Comparison of ENCODE assay signal across 12 cellular contexts in genomic region chr19:54470276-54470887, GRCh38. TPM values are rescaled to one million over a fixed set of nuclear protein-coding genes. Genes with fewer than 3 reads are reported as not detected.
DNase-seq lines count a peak whose midpoint lies in the region; ATAC-seq, FAIRE-seq and TF ChIP-seq lines count a peak whose summit lies in the region.
"Had no signal": no experiment of that assay in that cellular context is flagged by ENCODE, and none has a peak within 500 bp of the region (broad histone marks: within the 10 kb centered on the region; RNA-seq: fewer than 3 reads in every experiment).

No MANE protein-coding gene starts in this region.

- no peaks in the 10 kb centered on the region for H3K9me3 ChIP-seq in endothelial cell of umbilical vein (replicated peaks; ENCODE audit: control insufficient read depth, insufficient read depth, low read length)

- H3K9me3 Mint-ChIP-seq in natural killer cell treated with Interleukin-12 subunit alpha and Interleukin-12 subunit beta and Interleukin-15 and Interleukin-18, amount 100 ng/mL, for 72 hours, result no peaks in the 10 kb centered on the region
- no peaks in the 10 kb centered on the region for H3K9me3 Mint-ChIP-seq in natural killer cell
- no peaks in the 10 kb centered on the region for H3K9me3 Mint-ChIP-seq in neural crest cell

- peak overlapping the region; percentile 33 for H3K4me3 Mint-ChIP-seq in natural killer cell treated with Interleukin-12 subunit alpha and Interleukin-12 subunit beta and Interleukin-15 and Interleukin-18, amount 100 ng/mL, for 72 hours
- H3K4me3 Mint-ChIP-seq in natural killer cell (no peak overlapping the region), neural crest cell (peak overlapping the region; percentile 70)

- H3K36me3 Mint-ChIP-seq in natural killer cell treated with Interleukin-12 subunit alpha and Interleukin-12 subunit beta and Interleukin-15 and Interleukin-18, amount 100 ng/mL, for 72 hours, result no peaks in the 10 kb centered on the region
- H3K36me3 Mint-ChIP-seq in natural killer cell (no peaks in the 10 kb centered on the region), neural crest cell (ENCODE audit: low read depth) (no peaks in the 10 kb centered on the region)
- H3K36me3 Mint-ChIP-seq: naive thymus-derived CD4-positive, alpha-beta T cell had no signal

- BruUV-seq in endothelial cell of umbilical vein (replicated peaks; lab: Mats Ljungman, UMichigan), result TSS peak; percentile 74

- peaks cover 1% of the 10 kb centered on the region for H3K79me2 ChIP-seq in endothelial cell of umbilical vein (ENCODE audit: control insufficient read depth, insufficient read depth, low read length)

- H3K4me2 ChIP-seq in endothelial cell of umbilical vein (ENCODE audit: insufficient read depth, low read length), result peak overlapping the region; percentile 50

- peak; percentile 46 for FAIRE-seq in endothelial cell of umbilical vein (lab: Jason Lieb, UNC)

- H3K4me3 ChIP-seq in endothelial cell of umbilical vein (replicated peaks in 1 of 3; ENCODE audit: insufficient read depth in 1 of 3, low read depth in 1 of 3, low read length in 3 of 3), result peak overlapping the region in 2 of 3 experiments; percentile 58 to 59

- no peaks in the 10 kb centered on the region for H3K9me1 ChIP-seq in endothelial cell of umbilical vein (replicated peaks; ENCODE audit: control insufficient read depth, extremely low read depth, insufficient read depth, low read length)

- no peak for ATAC-seq in natural killer cell treated with Interleukin-12 subunit alpha and Interleukin-12 subunit beta and Interleukin-15 and Interleukin-18, amount 100 ng/mL, for 72 hours
- no peak for ATAC-seq in natural killer cell
- ATAC-seq in GM21367 (IDR thresholded peaks at IDR 0.05; ENCODE audit: unreplicated experiment), result no peak

- no peak overlapping the region for H2AFZ ChIP-seq in endothelial cell of umbilical vein (ENCODE audit: low read depth, low read length)

- peaks cover 14% of the 10 kb centered on the region in 2 donors for H3K4me1 Mint-ChIP-seq in natural killer cell treated with Interleukin-12 subunit alpha and Interleukin-12 subunit beta and Interleukin-15 and Interleukin-18, amount 100 ng/mL, for 72 hours (ENCODE audit: low read depth in 2 of 2)
- peaks cover 0 to 25% of the 10 kb centered on the region in 2 donors for H3K4me1 Mint-ChIP-seq in natural killer cell
- H3K4me1 Mint-ChIP-seq in neural crest cell, result peaks cover 29% of the 10 kb centered on the region

- CTCF ChIA-PET in endothelial cell of umbilical vein (lab: Charles Lee), result interaction anchor here (1.0 kb wide), 1 partner anchor 22 kb away, joined by 4 read pairs; the partner anchor contains the start of gene LENG8

- H3K36me3 ChIP-seq in endothelial cell of umbilical vein (ENCODE audit: control insufficient read depth in 2 of 2, extremely low read depth in 1 of 2, insufficient read depth in 2 of 2, low read length in 2 of 2), result no peaks in the 10 kb centered on the region
- H3K36me3 ChIP-seq: cardiac muscle cell had no signal

- no peak for TF ChIP-seq POLR2A in endothelial cell of umbilical vein (IDR thresholded peaks at IDR 0.05; ENCODE audit: low read depth, low read length)

- dilution Hi-C loops in endothelial cell of umbilical vein (cut with MboI; ENCODE audit: extremely low pct_ligation_motif_present, low sequenced_read_pairs), result no loop called here

- H3K27ac ChIP-seq in endothelial cell of umbilical vein (ENCODE audit: insufficient read depth, low read depth, low read length), result peak overlapping the region; percentile 88
- H3K27ac ChIP-seq: cardiac muscle cell had no signal

- peak overlapping the region in 1 of 2 donors; percentile 58 for H3K27ac Mint-ChIP-seq in natural killer cell treated with Interleukin-12 subunit alpha and Interleukin-12 subunit beta and Interleukin-15 and Interleukin-18, amount 100 ng/mL, for 72 hours
- peak overlapping the region in 1 of 2 donors; percentile 55 for H3K27ac Mint-ChIP-seq in natural killer cell
- peak overlapping the region; percentile 70 for H3K27ac Mint-ChIP-seq in neural crest cell (ENCODE audit: unreplicated experiment)
- H3K27ac Mint-ChIP-seq: naive thymus-derived CD4-positive, alpha-beta T cell had no signal

- peak; percentile 23 for DNase-seq in natural killer cell treated with Interleukin-12 subunit alpha and Interleukin-12 subunit beta and Interleukin-15 and Interleukin-18, amount 100 ng/mL, for 72 hours (ENCODE audit: low spot score)
- DNase-seq in natural killer cell (no peak), endothelial cell of umbilical vein (ENCODE audit: low read depth, low spot score) (no peak), neural crest cell (ENCODE audit: low read depth, low spot score) (no peak), NAMALWA (ENCODE audit: low spot score) (no peak), LoVo (ENCODE audit: low spot score) (no peak), DMS153 treated with DMSO at 0.1 percent for 48 hours (lab: John Stamatoyannopoulos, UW; ENCODE audit: unreplicated experiment) (no peak)
- DNase-seq: naive thymus-derived CD4-positive, alpha-beta T cell; T-helper 1 cell had no signal

- H3K4me1 ChIP-seq in endothelial cell of umbilical vein (ENCODE audit: control insufficient read depth, extremely low read depth, insufficient read depth, low read length), result peaks cover 35% of the 10 kb centered on the region

- no peaks in the 10 kb centered on the region for H4K20me1 ChIP-seq in endothelial cell of umbilical vein (replicated peaks; ENCODE audit: control insufficient read depth, extremely low read depth, insufficient read depth, low read length)

- POLR2A ChIA-PET in endothelial cell of umbilical vein (lab: Charles Lee), result no interaction called here

- intact Hi-C loops in natural killer cell (cut with micrococcal nuclease) (loop anchor here (10.0 kb wide), 1 partner anchor 364 kb away; the partner anchor contains the start of gene KIR2DS4), endothelial cell of umbilical vein (cut with micrococcal nuclease) (loop anchor here (2.0 kb wide), 1 partner anchor 280 kb away; the partner anchor contains the start of gene TSEN34)

- H3K27me3 Mint-ChIP-seq in natural killer cell treated with Interleukin-12 subunit alpha and Interleukin-12 subunit beta and Interleukin-15 and Interleukin-18, amount 100 ng/mL, for 72 hours, result peaks cover 30 to 36% of the 10 kb centered on the region in 2 donors
- peaks cover 31 to 45% of the 10 kb centered on the region in 2 donors for H3K27me3 Mint-ChIP-seq in natural killer cell (ENCODE audit: low read depth in 2 of 2)
- peaks cover 55% of the 10 kb centered on the region for H3K27me3 Mint-ChIP-seq in neural crest cell (ENCODE audit: low read depth)

- H3K9ac ChIP-seq in endothelial cell of umbilical vein (replicated peaks; ENCODE audit: extremely low read depth, insufficient read depth, low read length), result peak overlapping the region; percentile 71

- TF ChIP-seq CTCF in natural killer cell (IDR thresholded peaks at IDR 0.05), result no peak
- no peak for TF ChIP-seq CTCF in endothelial cell of umbilical vein (IDR thresholded peaks at IDR 0.05; ENCODE audit: extremely low read depth in 1 of 2, insufficient read depth in 1 of 2, low read depth in 1 of 2, low read length in 2 of 2)
- TF ChIP-seq CTCF in neural crest cell (conservative IDR thresholded peaks at IDR 0.05), result no peak

- H3K27me3 ChIP-seq in endothelial cell of umbilical vein (ENCODE audit: control insufficient read depth in 2 of 2, insufficient read depth in 2 of 2, low read length in 2 of 2), result no peaks in the 10 kb centered on the region

RNA-seq across cellular contexts. Expression of gene CDC42EP5, which starts 2.7 kb away (rescaled TPM):
- total RNA-seq in natural killer cell treated with Interleukin-12 subunit alpha and Interleukin-12 subunit beta and Interleukin-15 and Interleukin-18, amount 100 ng/mL, for 72 hours, result not detected
- total RNA-seq in natural killer cell, result not detected
- 73.8 and 85.5 TPM in 2 replicates for total RNA-seq in endothelial cell of umbilical vein
- polyA plus RNA-seq in endothelial cell of umbilical vein, result 37.3 and 48.3 TPM in 2 replicates
- 10.6 and 30.3 TPM in 2 replicates for polyA plus RNA-seq in endothelial cell of umbilical vein (2011; cell fraction: cytosol; rRNA removed)
- polyA plus RNA-seq in endothelial cell of umbilical vein (2011; cell fraction: nucleus; rRNA removed), result 10.9 and 11.5 TPM in 2 replicates
- polyA plus RNA-seq in endothelial cell of umbilical vein (2012), result 16.2 and 50.4 TPM in 2 replicates
- polyA minus RNA-seq in endothelial cell of umbilical vein, result 2.6 and 3.6 TPM in 2 replicates
- polyA minus RNA-seq in endothelial cell of umbilical vein (2011; cell fraction: cytosol; rRNA and poly(A)+ RNA removed), result not detected
- 1.4 and 6.2 TPM in 2 replicates for polyA minus RNA-seq in endothelial cell of umbilical vein (2011; cell fraction: nucleus; rRNA and poly(A)+ RNA removed)
- 6.7 and 7.7 TPM in 2 replicates for total RNA-seq in neural crest cell
- total RNA-seq: naive thymus-derived CD4-positive, alpha-beta T cell had no signal
- polyA plus RNA-seq: naive thymus-derived CD4-positive, alpha-beta T cell had no signal

RNA-seq across cellular contexts. Expression of gene LENG9, which starts 6.8 kb away (rescaled TPM):
- 1 to 10 TPM; 6.0 to 9.9 TPM for total RNA-seq in natural killer cell treated with Interleukin-12 subunit alpha and Interleukin-12 subunit beta and Interleukin-15 and Interleukin-18, amount 100 ng/mL, for 72 hours
- total RNA-seq in natural killer cell, result 1 to 10 TPM; 3.2 to 5.6 (median 4.3) TPM
- 2.8 and 3.2 TPM in 2 replicates for total RNA-seq in endothelial cell of umbilical vein
- 0.97 and 1.5 TPM in 2 replicates for polyA plus RNA-seq in endothelial cell of umbilical vein
- 0.61 and 0.93 TPM in 2 replicates for polyA plus RNA-seq in endothelial cell of umbilical vein (2011; cell fraction: cytosol; rRNA removed)
- 0.70 and 0.76 TPM in 2 replicates for polyA plus RNA-seq in endothelial cell of umbilical vein (2011; cell fraction: nucleus; rRNA removed)
- 1.8 and 3.8 TPM in 2 replicates for polyA plus RNA-seq in endothelial cell of umbilical vein (2012)
- 0.74 and 2.1 TPM in 2 replicates for polyA minus RNA-seq in endothelial cell of umbilical vein
- 7.8 TPM for polyA minus RNA-seq in endothelial cell of umbilical vein (2011; cell fraction: cytosol; rRNA and poly(A)+ RNA removed)
- polyA minus RNA-seq in endothelial cell of umbilical vein (2011; cell fraction: nucleus; rRNA and poly(A)+ RNA removed), result 0.87 and 3.4 TPM in 2 replicates
- 2.5 and 3.0 TPM in 2 replicates for total RNA-seq in neural crest cell
- polyA plus RNA-seq: cardiac muscle cell had no signal

RNA-seq across cellular contexts. Expression of gene LENG8, which starts 21.4 kb away (rescaled TPM):
- total RNA-seq in natural killer cell treated with Interleukin-12 subunit alpha and Interleukin-12 subunit beta and Interleukin-15 and Interleukin-18, amount 100 ng/mL, for 72 hours, result 100 to 1,000 TPM; 205 to 292 TPM
- total RNA-seq in natural killer cell (100 to 1,000 TPM; 479 to 563 (median 507) TPM), endothelial cell of umbilical vein (213 and 218 TPM in 2 replicates), neural crest cell (157 and 161 TPM in 2 replicates)
- polyA plus RNA-seq in endothelial cell of umbilical vein, result 130 and 134 TPM in 2 replicates
- polyA plus RNA-seq in endothelial cell of umbilical vein (2011; cell fraction: cytosol; rRNA removed), result 15.7 and 31.4 TPM in 2 replicates
- polyA plus RNA-seq in endothelial cell of umbilical vein (2011; cell fraction: nucleus; rRNA removed), result 910 and 958 TPM in 2 replicates
- polyA plus RNA-seq in endothelial cell of umbilical vein (2012), result 88.4 and 126 TPM in 2 replicates
- 105 and 107 TPM in 2 replicates for polyA minus RNA-seq in endothelial cell of umbilical vein
- 9.1 TPM for polyA minus RNA-seq in endothelial cell of umbilical vein (2011; cell fraction: cytosol; rRNA and poly(A)+ RNA removed)
- polyA minus RNA-seq in endothelial cell of umbilical vein (2011; cell fraction: nucleus; rRNA and poly(A)+ RNA removed), result 160 and 181 TPM in 2 replicates

RNA-seq across cellular contexts. Expression of gene LAIR2, which starts 32.2 kb away (rescaled TPM):
- 10 to 100 TPM; 18.4 to 48.0 TPM for total RNA-seq in natural killer cell treated with Interleukin-12 subunit alpha and Interleukin-12 subunit beta and Interleukin-15 and Interleukin-18, amount 100 ng/mL, for 72 hours
- total RNA-seq in natural killer cell (10 to 100 TPM; 44.1 to 67.7 (median 53.3) TPM), endothelial cell of umbilical vein (not detected in 2 replicates), neural crest cell (not detected in 2 replicates)
- not detected in 2 replicates for polyA plus RNA-seq in endothelial cell of umbilical vein
- not detected in 2 replicates for polyA plus RNA-seq in endothelial cell of umbilical vein (2011; cell fraction: cytosol; rRNA removed)
- not detected in 2 replicates for polyA plus RNA-seq in endothelial cell of umbilical vein (2011; cell fraction: nucleus; rRNA removed)
- polyA plus RNA-seq in endothelial cell of umbilical vein (2012), result not detected in 2 replicates
- not detected in 2 replicates for polyA minus RNA-seq in endothelial cell of umbilical vein
- not detected for polyA minus RNA-seq in endothelial cell of umbilical vein (2011; cell fraction: cytosol; rRNA and poly(A)+ RNA removed)
- not detected in 2 replicates for polyA minus RNA-seq in endothelial cell of umbilical vein (2011; cell fraction: nucleus; rRNA and poly(A)+ RNA removed)
- total RNA-seq: cardiac muscle cell, NCI-H460 had no signal
- polyA plus RNA-seq: cardiac muscle cell had no signal

RNA-seq across cellular contexts. Expression of gene TTYH1, which starts 55.1 kb away (rescaled TPM):
- total RNA-seq in natural killer cell treated with Interleukin-12 subunit alpha and Interleukin-12 subunit beta and Interleukin-15 and Interleukin-18, amount 100 ng/mL, for 72 hours, result under 1 TPM; 0.31 to 0.73 TPM
- total RNA-seq in natural killer cell, result under 1 TPM; 0.59 to 0.84 (median 0.65) TPM
- not detected in 2 replicates for total RNA-seq in endothelial cell of umbilical vein
- not detected in 2 replicates for polyA plus RNA-seq in endothelial cell of umbilical vein
- polyA plus RNA-seq in endothelial cell of umbilical vein (2011; cell fraction: cytosol; rRNA removed), result not detected in 2 replicates
- polyA plus RNA-seq in endothelial cell of umbilical vein (2011; cell fraction: nucleus; rRNA removed), result not detected in 2 replicates
- 0.16 and 0.41 TPM in 2 replicates for polyA plus RNA-seq in endothelial cell of umbilical vein (2012)
- not detected in 2 replicates for polyA minus RNA-seq in endothelial cell of umbilical vein
- not detected for polyA minus RNA-seq in endothelial cell of umbilical vein (2011; cell fraction: cytosol; rRNA and poly(A)+ RNA removed)
- not detected in 2 replicates for polyA minus RNA-seq in endothelial cell of umbilical vein (2011; cell fraction: nucleus; rRNA and poly(A)+ RNA removed)
- 180 and 207 TPM in 2 replicates for total RNA-seq in neural crest cell
- total RNA-seq: cardiac muscle cell, NCI-H460 had no signal
